Comparison of ENCODE assay signal across 8 cellular contexts in the genomic region with DNA sequence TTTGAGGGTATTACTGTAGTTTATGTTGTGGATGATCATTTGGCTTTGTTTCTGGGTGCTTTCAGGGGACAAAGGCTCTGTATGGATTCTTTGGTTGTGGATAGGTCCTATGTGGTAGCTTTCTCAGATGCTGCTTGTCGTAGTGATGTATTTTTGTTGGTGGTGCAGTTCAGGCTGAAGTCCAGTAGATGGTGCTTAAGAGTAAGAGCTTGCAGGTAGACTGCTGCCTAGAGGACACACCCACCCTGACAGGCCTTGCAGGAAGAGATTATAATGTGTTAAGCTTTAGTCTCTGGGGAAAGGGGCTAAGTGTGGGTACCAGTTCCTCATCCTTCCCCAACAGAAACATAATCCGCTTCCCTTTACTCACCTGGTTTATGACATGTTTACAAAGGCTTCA.
DNase-seq lines count a peak whose midpoint lies in the region; ATAC-seq and TF ChIP-seq lines count a peak whose summit lies in the region.

No MANE protein-coding gene starts in this region.

- no peak overlapping the region for H3K4me2 ChIP-seq in DND-41 (ENCODE audit: insufficient read depth, low read length)

- no peaks in the 10 kb centered on the region for H4K20me1 ChIP-seq in DND-41 (ENCODE audit: insufficient read depth, low read length)

- H3K4me1 ChIP-seq in DND-41 (ENCODE audit: insufficient read depth, low read length) (no peaks in the 10 kb centered on the region), colonic mucosa (no peaks in the 10 kb centered on the region), gastroesophageal sphincter (peaks cover 0 to 5% (median 0%) of the 10 kb centered on the region in 3 donors)

- intact Hi-C loops in colonic mucosa (cut with DNase I): no loop called here

- no peaks in the 10 kb centered on the region for H3K36me3 Mint-ChIP-seq in type B pancreatic cell

- H3K9me3 ChIP-seq in DND-41 (ENCODE audit: insufficient read depth, low read length, severe bottlenecking) (peaks cover 2% of the 10 kb centered on the region), colonic mucosa (no peaks in the 10 kb centered on the region), gastroesophageal sphincter (peaks cover 0 to 9% (median 0%) of the 10 kb centered on the region in 3 donors)

- H3K4me1 Mint-ChIP-seq in type B pancreatic cell (ENCODE audit: unreplicated experiment): no peaks in the 10 kb centered on the region

- no peak overlapping the region for H3K9ac ChIP-seq in DND-41 (ENCODE audit: low read depth, low read length)
- H3K9ac ChIP-seq in colonic mucosa (ENCODE audit: low read depth in 2 of 2, low read length in 2 of 2): no peak overlapping the region

- peak; percentile 19 for DNase-seq in DND-41
- DNase-seq in NCI-H748 (lab: John Stamatoyannopoulos, UW; ENCODE audit: unreplicated experiment): peak; percentile 77
- no peak for DNase-seq in colonic mucosa
- no peak for DNase-seq in type B pancreatic cell (ENCODE audit: extremely low spot score, unreplicated experiment)
- DNase-seq in stimulated activated naive CD4-positive, alpha-beta T cell treated with Interleukin-2 at 50 U/mL for 16 hours (lab: John Stamatoyannopoulos, UW): no peak

- peaks cover 3% of the 10 kb centered on the region for H3K27me3 Mint-ChIP-seq in type B pancreatic cell

- TF ChIP-seq CTCF in DND-41 (IDR thresholded peaks at IDR 0.05; ENCODE audit: borderline replicate concordance, extremely low read depth, low read length, poor library complexity, severe bottlenecking) (peak; percentile 47), colonic mucosa (IDR thresholded peaks at IDR 0.05) (peak; percentile 12), type B pancreatic cell (conservative IDR thresholded peaks at IDR 0.05) (peak; percentile 68), gastroesophageal sphincter (IDR thresholded peaks at IDR 0.05) (no peak)

- H3K4me3 ChIP-seq in DND-41 (ENCODE audit: low read depth in 1 of 2, low read length in 2 of 2) (no peak overlapping the region), colonic mucosa (no peak overlapping the region), gastroesophageal sphincter (no peak overlapping the region)

- H3K9me3 Mint-ChIP-seq in type B pancreatic cell: peaks cover 5% of the 10 kb centered on the region

- H3K27ac ChIP-seq in DND-41 (ENCODE audit: low read length) (no peak overlapping the region), colonic mucosa (no peak overlapping the region), gastroesophageal sphincter (no peak overlapping the region)

- no peak for TF ChIP-seq EP300 in gastroesophageal sphincter (IDR thresholded peaks at IDR 0.05)

- H2AFZ ChIP-seq in DND-41 (ENCODE audit: low read depth, low read length): no peak overlapping the region

- no peak for TF ChIP-seq POLR2A in gastroesophageal sphincter (IDR thresholded peaks at IDR 0.05)

- H3K27ac Mint-ChIP-seq in type B pancreatic cell: no peak overlapping the region

- no peak for ATAC-seq in DND-41 (ENCODE audit: insufficient read depth, low read depth)
- ATAC-seq in GM19328 (IDR thresholded peaks at IDR 0.05; ENCODE audit: unreplicated experiment): peak; percentile 71
- peak; percentile 92 for ATAC-seq in HG03342 (IDR thresholded peaks at IDR 0.05; ENCODE audit: unreplicated experiment)
- no peak for ATAC-seq in gastroesophageal sphincter

- H3K36me3 ChIP-seq in DND-41 (ENCODE audit: insufficient read depth, low read length): no peaks in the 10 kb centered on the region
- H3K36me3 ChIP-seq in colonic mucosa: no peaks in the 10 kb centered on the region
- H3K36me3 ChIP-seq in gastroesophageal sphincter: no peaks in the 10 kb centered on the region

- no peaks in the 10 kb centered on the region for H3K79me2 ChIP-seq in DND-41 (ENCODE audit: insufficient read depth, low read length)

- H3K4me3 Mint-ChIP-seq in type B pancreatic cell: no peak overlapping the region

- H3K27me3 ChIP-seq in DND-41 (ENCODE audit: insufficient read depth, low read length, poor library complexity): no peaks in the 10 kb centered on the region
- no peaks in the 10 kb centered on the region for H3K27me3 ChIP-seq in colonic mucosa
- H3K27me3 ChIP-seq in gastroesophageal sphincter: peaks cover 10% of the 10 kb centered on the region

- WGBS in gastroesophageal sphincter (ENCODE audit: low coverage in 1 of 2), 2 donors: 76% methylated on average over 2 of the region's 2 CpGs; no CpG with 5 or more reads in 1 of the 2 donors

Comparison
In these comparisons a context has a peak if more than half of its experiments do, and no peak if none do; other contexts are left out.
1. ATAC-seq: peak in GM19328 (single experiment) and HG03342 (single experiment); none in DND-41 (single experiment) and gastroesophageal sphincter (single experiment).
2. DNase-seq: peak in DND-41 (single experiment) and NCI-H748 (single experiment); none in colonic mucosa (single experiment), type B pancreatic cell (single experiment) and stimulated activated naive CD4-positive, alpha-beta T cell treated with Interleukin-2 at 50 U/mL for 16 hours (single experiment).
3. CTCF ChIP-seq: peak in DND-41 (single experiment), colonic mucosa (single experiment) and type B pancreatic cell (single experiment); none in gastroesophageal sphincter (0 of 4).